ENCODE assay signal across 1 cellular context in genomic region chr4:142467086-142467485, GRCh38.
TF ChIP-seq lines count a peak whose summit lies in the region.

No MANE protein-coding gene starts in this region.

TF ChIP-seq in HepG2, 621 proteins besides CTCF, POLR2A, EP300 and RAD21:
- TF ChIP-seq MAFK (conservative IDR thresholded peaks at IDR 0.05 in 1 of 2, IDR thresholded peaks at IDR 0.05 in 1 of 2; ENCODE audit: low read length in 2 of 2) (no peak), ZBTB10 (CRISPR knock-in tag; IDR thresholded peaks at IDR 0.05; ENCODE audit: borderline replicate concordance) (no peak), ZNF792 (CRISPR knock-in tag; IDR thresholded peaks at IDR 0.05) (no peak), TERF1 (CRISPR knock-in tag; IDR thresholded peaks at IDR 0.05) (no peak), ATF4 (CRISPR knock-in tag; IDR thresholded peaks at IDR 0.05) (no peak), TFAP4 (IDR thresholded peaks at IDR 0.05; ENCODE audit: borderline replicate concordance, low read depth) (no peak), ZMYM3 (CRISPR knock-in tag; IDR thresholded peaks at IDR 0.05) (no peak), ZNF343 (CRISPR knock-in tag; IDR thresholded peaks at IDR 0.05) (no peak), SNAPC5 (CRISPR knock-in tag; IDR thresholded peaks at IDR 0.05; ENCODE audit: borderline replicate concordance) (no peak), SOX6 (IDR thresholded peaks at IDR 0.05) (no peak), SOX6 (CRISPR knock-in tag; IDR thresholded peaks at IDR 0.05) (no peak), ZBTB2 (CRISPR knock-in tag; IDR thresholded peaks at IDR 0.05; ENCODE audit: low read depth) (no peak), GPN1 (CRISPR knock-in tag; IDR thresholded peaks at IDR 0.05; ENCODE audit: borderline replicate concordance) (no peak), FOXA3 (CRISPR knock-in tag; IDR thresholded peaks at IDR 0.05) (no peak), ZNF687 (CRISPR knock-in tag; IDR thresholded peaks at IDR 0.05) (no peak)
TF ChIP-seq in HepG2: peak in this region for 0.
